Comparison of ENCODE assay signal across 8 cellular contexts in the genomic region with DNA sequence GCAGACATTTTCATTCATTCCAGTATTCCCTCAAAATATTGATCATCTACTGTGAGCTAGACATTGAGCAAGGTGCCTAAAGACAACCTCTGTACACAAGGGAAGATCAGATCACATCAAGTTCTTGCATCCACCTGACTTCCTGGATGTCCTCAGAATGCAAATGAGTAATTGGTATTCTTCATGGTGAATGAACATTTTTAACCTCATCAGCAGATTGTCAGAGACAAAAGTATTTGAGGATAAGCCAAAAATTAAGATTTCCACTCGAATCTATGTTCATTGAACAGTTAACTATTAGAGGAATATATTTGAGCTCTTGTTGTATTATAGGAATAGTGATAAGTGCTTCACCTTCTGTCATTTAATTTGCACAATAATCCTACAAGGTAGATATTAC.
DNase-seq lines count a peak whose midpoint lies in the region; ATAC-seq and TF ChIP-seq lines count a peak whose summit lies in the region.

No MANE protein-coding gene starts in this region.

- CTCF ChIA-PET in HEK293T (lab: Yijun Ruan, JAX) = no interaction called here

- H3K4me1 ChIP-seq in OCI-LY3 (ENCODE audit: low read length) = peaks cover 13% of the 10 kb centered on the region
- H3K4me1 ChIP-seq in endocrine pancreas (ENCODE audit: control insufficient read depth, insufficient read depth, low read length) = peaks cover 15% of the 10 kb centered on the region
- H3K4me1 ChIP-seq in parathyroid adenoma = no peaks in the 10 kb centered on the region

- H3K79me2 ChIP-seq in OCI-LY3 (ENCODE audit: low read length) (peaks cover 50% of the 10 kb centered on the region), parathyroid adenoma (no peaks in the 10 kb centered on the region)

- DNase-seq in GM12865 (ENCODE audit: low read depth) (peak; percentile 5), HEK293T (ENCODE audit: extremely low spot score) (no peak), NCI-H1105 treated with DMSO at 0.1 percent for 48 hours (lab: John Stamatoyannopoulos, UW) (no peak)

- H2AFZ ChIP-seq in OCI-LY3 (ENCODE audit: low read depth, low read length) (no peak overlapping the region), parathyroid adenoma (no peak overlapping the region)

- no peaks in the 10 kb centered on the region for H3K27me3 ChIP-seq in OCI-LY3 (ENCODE audit: low read depth, low read length)
- H3K27me3 ChIP-seq in endocrine pancreas (ENCODE audit: control insufficient read depth, insufficient read depth, low read length) = no peaks in the 10 kb centered on the region
- H3K27me3 ChIP-seq in parathyroid adenoma (ENCODE audit: control insufficient read depth, insufficient read depth, low read length) = no peaks in the 10 kb centered on the region

- H3K4me2 ChIP-seq in OCI-LY3 (ENCODE audit: low read length) (peak overlapping the region; percentile 91), parathyroid adenoma (ENCODE audit: low read length) (peak overlapping the region; percentile 88)

- no peaks in the 10 kb centered on the region for H4K20me1 ChIP-seq in OCI-LY3 (ENCODE audit: insufficient read depth, low read length)

- TF ChIP-seq CTCF in GM12865 (IDR thresholded peaks at IDR 0.05; ENCODE audit: insufficient read depth, low read depth, low read length, missing control alignments) (no peak), OCI-LY3 (IDR thresholded peaks at IDR 0.05; ENCODE audit: low read depth, low read length) (no peak), parathyroid adenoma (IDR thresholded peaks at IDR 0.05) (no peak)

- POLR2A ChIA-PET in HEK293T (lab: Yijun Ruan, JAX) = interaction anchor here (0.5 kb wide), 1 partner anchor 506 kb away, joined by 3 read pairs; no protein-coding TSS in a partner anchor

- H3K9me3 ChIP-seq in OCI-LY3 (ENCODE audit: insufficient read depth, low read length) (no peaks in the 10 kb centered on the region), endocrine pancreas (ENCODE audit: control insufficient read depth, low read length) (no peaks in the 10 kb centered on the region), parathyroid adenoma (ENCODE audit: control insufficient read depth, low read length) (no peaks in the 10 kb centered on the region)

- peaks cover 35% of the 10 kb centered on the region for H3K36me3 ChIP-seq in OCI-LY3 (replicated peaks; ENCODE audit: low read depth, low read length)
- H3K36me3 ChIP-seq in endocrine pancreas (ENCODE audit: control insufficient read depth, insufficient read depth, low read length) = no peaks in the 10 kb centered on the region
- H3K36me3 ChIP-seq in parathyroid adenoma (ENCODE audit: control insufficient read depth, insufficient read depth, low read length) = no peaks in the 10 kb centered on the region

- ATAC-seq in HG03025 (IDR thresholded peaks at IDR 0.05; ENCODE audit: low FRiP score, unreplicated experiment) = no peak
- ATAC-seq in GM21390 (IDR thresholded peaks at IDR 0.05; ENCODE audit: unreplicated experiment) = no peak

- H3K4me3 ChIP-seq in GM12865 (ENCODE audit: low read depth, low read length) (peak overlapping the region; percentile 77), OCI-LY3 (ENCODE audit: low read length) (peak overlapping the region; percentile 93), endocrine pancreas (ENCODE audit: control insufficient read depth, insufficient read depth, low read length) (peak overlapping the region; percentile 84), parathyroid adenoma (ENCODE audit: low read depth, low read length) (no peak overlapping the region)

- H3K27ac ChIP-seq in OCI-LY3 (ENCODE audit: low read length) (no peak overlapping the region), parathyroid adenoma (no peak overlapping the region)

- peak overlapping the region; percentile 93; the same call in 1 of the 2 replicates for H3K9ac ChIP-seq in OCI-LY3 (ENCODE audit: low read length)
- no peak overlapping the region for H3K9ac ChIP-seq in endocrine pancreas (ENCODE audit: control insufficient read depth, insufficient read depth, low read length)
- H3K9ac ChIP-seq in parathyroid adenoma = no peak overlapping the region

TF ChIP-seq in HEK293T, 16 proteins besides CTCF, POLR2A, EP300 and RAD21:
- TF ChIP-seq SUZ12 (IDR thresholded peaks at IDR 0.05) (no peak), HDGF (IDR thresholded peaks at IDR 0.05; ENCODE audit: borderline replicate concordance) (no peak), ZNF384 (IDR thresholded peaks at IDR 0.05) (no peak), FOXK2 (IDR thresholded peaks at IDR 0.05) (no peak), NFRKB (IDR thresholded peaks at IDR 0.05) (no peak), LEF1 (IDR thresholded peaks at IDR 0.05; ENCODE audit: borderline replicate concordance) (no peak), CTBP1 (IDR thresholded peaks at IDR 0.05; ENCODE audit: borderline replicate concordance) (no peak), TARDBP (IDR thresholded peaks at IDR 0.05) (no peak)
- TF ChIP-seq, protein P1, sequence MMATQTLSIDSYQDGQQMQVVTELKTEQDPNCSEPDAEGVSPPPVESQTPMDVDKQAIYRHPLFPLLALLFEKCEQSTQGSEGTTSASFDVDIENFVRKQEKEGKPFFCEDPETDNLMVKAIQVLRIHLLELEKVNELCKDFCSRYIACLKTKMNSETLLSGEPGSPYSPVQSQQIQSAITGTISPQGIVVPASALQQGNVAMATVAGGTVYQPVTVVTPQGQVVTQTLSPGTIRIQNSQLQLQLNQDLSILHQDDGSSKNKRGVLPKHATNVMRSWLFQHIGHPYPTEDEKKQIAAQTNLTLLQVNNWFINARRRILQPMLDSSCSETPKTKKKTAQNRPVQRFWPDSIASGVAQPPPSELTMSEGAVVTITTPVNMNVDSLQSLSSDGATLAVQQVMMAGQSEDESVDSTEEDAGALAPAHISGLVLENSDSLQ (IDR thresholded peaks at IDR 0.05) = no peak
TF ChIP-seq in HEK293T: peak in this region for 0.
